Comparison of ENCODE assay signal across 13 cellular contexts in genomic region chr1:224666911-224667310, GRCh38. TPM values are rescaled to one million over a fixed set of nuclear protein-coding genes. Genes with fewer than 3 reads are reported as not detected.
DNase-seq lines count a peak whose midpoint lies in the region; TF ChIP-seq lines count a peak whose summit lies in the region.
"Had no signal": no experiment of that assay in that cellular context is flagged by ENCODE, and none has a peak within 500 bp of the region (broad histone marks: within the 10 kb centered on the region; RNA-seq: fewer than 3 reads in every experiment).

No MANE protein-coding gene starts in this region.

- CTCF ChIA-PET in A673 (lab: Charles Lee): no interaction called here

- POLR2A ChIA-PET in A673 (lab: Charles Lee; ENCODE audit: low non-redundant PET): no interaction called here

- no peak overlapping the region for H3K4me3 ChIP-seq in A673 (ENCODE audit: low read depth, low read length, poor library complexity, severe bottlenecking)
- no peak overlapping the region for H3K4me3 ChIP-seq in fibroblast of mammary gland (ENCODE audit: control insufficient read depth, low read depth, low read length)
- H3K4me3 ChIP-seq: GM12878 had no signal

- no peaks in the 10 kb centered on the region for H3K4me1 ChIP-seq in A673 (ENCODE audit: insufficient read depth, low read length, poor library complexity, severe bottlenecking)

- H3K9me3 ChIP-seq in A673 (ENCODE audit: low read depth, low read length, poor library complexity, severe bottlenecking): no peaks in the 10 kb centered on the region

- BruUV-seq in A673 (replicated peaks; lab: Mats Ljungman, UMichigan): no TSS peak

- H3K27ac ChIP-seq in A673 (ENCODE audit: low read depth, low read length, poor library complexity, severe bottlenecking): no peak overlapping the region

- intact Hi-C loops in A673 (cut with micrococcal nuclease; ENCODE audit: unreplicated experiment): no loop called here

- in situ Hi-C loops in GM13977 (cut with MboI; ENCODE audit: low pct_unique_long_range_greater_than_20kb, low sequenced_read_pairs, unreplicated experiment): no loop called here

- no peaks in the 10 kb centered on the region for H3K27me3 ChIP-seq in A673 (replicated peaks; ENCODE audit: insufficient read depth, low read depth, low read length, poor library complexity)

- TF ChIP-seq CTCF in A673 (conservative IDR thresholded peaks at IDR 0.05; ENCODE audit: low read depth, low read length) (no peak), fibroblast of mammary gland (conservative IDR thresholded peaks at IDR 0.05; ENCODE audit: control insufficient read depth, insufficient read depth, low read depth, low read length) (no peak), GM13977 (IDR thresholded peaks at IDR 0.05; ENCODE audit: extremely low read depth, insufficient read depth, missing control alignments) (no peak)

- DNase-seq in A673 (ENCODE audit: low spot score) (peak; percentile 35), DMS 273 treated with DMSO at 0.1 percent for 48 hours (lab: John Stamatoyannopoulos, UW) (peak; percentile 29), HT1080 (ENCODE audit: low read depth) (peak; percentile 22), fibroblast of mammary gland (ENCODE audit: low read depth) (peak; percentile 24), NCI-H82 (lab: John Stamatoyannopoulos, UW) (no peak), MV-4-11 (lab: John Stamatoyannopoulos, UW) (no peak), GM13977 (ENCODE audit: low spot score) (no peak)
- DNase-seq: C1 segment of cervical spinal cord; CD4-positive, alpha-beta memory T cell; COR-L47; DMS53; KG1 had no signal

- no peaks in the 10 kb centered on the region for H3K36me3 ChIP-seq in A673 (ENCODE audit: insufficient read depth, low read length, poor library complexity, severe bottlenecking)

RNA-seq across cellular contexts. Expression of gene CNIH3, which starts 50.8 kb away (rescaled TPM):
- total RNA-seq in A673 (2021): 3.7 and 3.8 TPM in 2 replicates
- 24.8 and 29.1 TPM in 2 replicates for total RNA-seq in HT1080 (2014; rRNA removed; shearing (Covaris generic))
- polyA plus RNA-seq in HT1080 (2015; cell fraction: cytosol; rRNA removed): 23.2 and 23.9 TPM in 2 replicates
- polyA plus RNA-seq in HT1080 (2015; cell fraction: nucleus; rRNA removed): 27.9 and 28.0 TPM in 2 replicates

Comparison
In these comparisons a context has a peak if more than half of its experiments do, and no peak if none do; other contexts are left out.
1. DNase-seq: peak in A673 (single experiment), DMS 273 treated with DMSO at 0.1 percent for 48 hours (single experiment), HT1080 (single experiment) and fibroblast of mammary gland (single experiment); none in NCI-H82 (single experiment), MV-4-11 (single experiment) and GM13977 (single experiment).